11 cellular contexts compared by ENCODE assay signal in genomic region chr1:156079762-156080597, GRCh38. TPM values are rescaled to one million over a fixed set of nuclear protein-coding genes. Genes with fewer than 3 reads are reported as not detected.
DNase-seq lines count a peak whose midpoint lies in the region; ATAC-seq, FAIRE-seq and TF ChIP-seq lines count a peak whose summit lies in the region.
"Had no signal": no experiment of that assay in that cellular context is flagged by ENCODE, and none has a peak within 500 bp of the region (broad histone marks: within the 10 kb centered on the region; RNA-seq: fewer than 3 reads in every experiment).

No MANE protein-coding gene starts in this region.

- H3K4me3 Mint-ChIP-seq in Caco-2 (ENCODE audit: unreplicated experiment): peak overlapping the region; percentile 88
- no peak overlapping the region for H3K4me3 Mint-ChIP-seq in stimulated activated memory B cell treated with anti-CD40 and anti-IgM and Interleukin-4, amounts not matched to agents 10 μg/mL and 1 μg/mL and 100 μg/mL, for 72 hours

- FAIRE-seq in endothelial cell of umbilical vein (lab: Jason Lieb, UNC): no peak

- H3K4me1 Mint-ChIP-seq in Caco-2 (ENCODE audit: low read depth, unreplicated experiment): peaks cover 17% of the 10 kb centered on the region
- H3K4me1 Mint-ChIP-seq in stimulated activated memory B cell treated with anti-CD40 and anti-IgM and Interleukin-4, amounts not matched to agents 10 μg/mL and 1 μg/mL and 100 μg/mL, for 72 hours: peaks cover 24% of the 10 kb centered on the region

- peaks cover 9% of the 10 kb centered on the region; the same call in 1 of the 2 replicates for H3K4me1 ChIP-seq in Caco-2
- H3K4me1 ChIP-seq in Panc1 (ENCODE audit: control insufficient read depth, insufficient read depth, low read length): peaks cover 17% of the 10 kb centered on the region
- H3K4me1 ChIP-seq in endothelial cell of umbilical vein (ENCODE audit: control insufficient read depth, extremely low read depth, insufficient read depth, low read length): peaks cover 18% of the 10 kb centered on the region
- peaks cover 57% of the 10 kb centered on the region for H3K4me1 ChIP-seq in neuron (ENCODE audit: insufficient read depth, low read length)

- no peaks in the 10 kb centered on the region for H3K36me3 Mint-ChIP-seq in Caco-2 (ENCODE audit: insufficient read depth, unreplicated experiment)
- no peaks in the 10 kb centered on the region for H3K36me3 Mint-ChIP-seq in stimulated activated memory B cell treated with anti-CD40 and anti-IgM and Interleukin-4, amounts not matched to agents 10 μg/mL and 1 μg/mL and 100 μg/mL, for 72 hours
- H3K36me3 Mint-ChIP-seq: activated naive CD8-positive, alpha-beta T cell treated with anti-CD3 and anti-CD28 coated beads, Interleukin-2, amount 10 ng/mL, durations not matched to agents 7 days and 5 days had no signal

- no peaks in the 10 kb centered on the region for H3K9me3 ChIP-seq in Caco-2
- no peaks in the 10 kb centered on the region for H3K9me3 ChIP-seq in Panc1 (ENCODE audit: control insufficient read depth, insufficient read depth, low read depth, low read length)
- no peaks in the 10 kb centered on the region for H3K9me3 ChIP-seq in endothelial cell of umbilical vein (replicated peaks; ENCODE audit: control insufficient read depth, insufficient read depth, low read length)
- no peaks in the 10 kb centered on the region for H3K9me3 ChIP-seq in neuron (ENCODE audit: low read length)

- in situ Hi-C loops in Panc1 (cut with HindIII; ENCODE audit: low pct_unique_long_range_greater_than_20kb, low sequenced_read_pairs): no loop called here

- ATAC-seq in Panc1 (no peak), GM19023 (IDR thresholded peaks at IDR 0.05; ENCODE audit: unreplicated experiment) (no peak)
- no peak for ATAC-seq in stimulated activated memory B cell treated with anti-CD40 and anti-IgM and Interleukin-4, amounts not matched to agents 10 μg/mL and 1 μg/mL and 100 μg/mL, for 72 hours

- no peak for TF ChIP-seq POLR2A in endothelial cell of umbilical vein (IDR thresholded peaks at IDR 0.05; ENCODE audit: low read depth, low read length)

- H3K9ac ChIP-seq in endothelial cell of umbilical vein (replicated peaks; ENCODE audit: extremely low read depth, insufficient read depth, low read length): peak overlapping the region; percentile 70

- no peak for TF ChIP-seq CTCF in Caco-2 (IDR thresholded peaks at IDR 0.05; ENCODE audit: insufficient read depth in 1 of 2, low read depth in 1 of 2, low read length in 1 of 2, severe bottlenecking in 1 of 2, unreplicated experiment in 1 of 2)
- no peak for TF ChIP-seq CTCF in Panc1 (IDR thresholded peaks at IDR 0.05)
- no peak for TF ChIP-seq CTCF in endothelial cell of umbilical vein (IDR thresholded peaks at IDR 0.05; ENCODE audit: extremely low read depth in 1 of 2, insufficient read depth in 1 of 2, low read depth in 1 of 2, low read length in 2 of 2)

- no peak overlapping the region for H3K27ac ChIP-seq in Panc1 (ENCODE audit: low read length)
- no peak overlapping the region for H3K27ac ChIP-seq in endothelial cell of umbilical vein (ENCODE audit: insufficient read depth, low read depth, low read length)

- no peak overlapping the region for H3K27ac Mint-ChIP-seq in Caco-2 (ENCODE audit: unreplicated experiment)
- H3K27ac Mint-ChIP-seq in stimulated activated memory B cell treated with anti-CD40 and anti-IgM and Interleukin-4, amounts not matched to agents 10 μg/mL and 1 μg/mL and 100 μg/mL, for 72 hours: no peak overlapping the region
- H3K27ac Mint-ChIP-seq: activated naive CD8-positive, alpha-beta T cell treated with anti-CD3 and anti-CD28 coated beads, Interleukin-2, amount 10 ng/mL, durations not matched to agents 7 days and 5 days had no signal

- POLR2A ChIA-PET in Caco-2 (lab: Charles Lee) (no interaction called here), Panc1 (lab: Charles Lee) (no interaction called here), endothelial cell of umbilical vein (lab: Charles Lee) (no interaction called here)

- CTCF ChIA-PET in Caco-2 (lab: Charles Lee): no interaction called here
- CTCF ChIA-PET in Panc1 (lab: Charles Lee): no interaction called here
- CTCF ChIA-PET in endothelial cell of umbilical vein (lab: Charles Lee): interaction anchor here (1.0 to 2.5 kb wide), 2 partner anchors 14 to 17 kb away, joined by 3 to 9 read pairs; no protein-coding TSS in a partner anchor

- intact Hi-C loops in Caco-2 (cut with micrococcal nuclease; ENCODE audit: unreplicated experiment): no loop called here
- intact Hi-C loops in Panc1 (cut with micrococcal nuclease; ENCODE audit: unreplicated experiment): no loop called here
- intact Hi-C loops in endothelial cell of umbilical vein (cut with micrococcal nuclease): loop anchor here (10.0 kb wide), 1 partner anchor 255 kb away; the partner anchor contains the start of genes CCT3 and TSACC

- no peaks in the 10 kb centered on the region for H3K27me3 Mint-ChIP-seq in Caco-2 (ENCODE audit: insufficient read depth, unreplicated experiment)
- peaks cover 17% of the 10 kb centered on the region for H3K27me3 Mint-ChIP-seq in stimulated activated memory B cell treated with anti-CD40 and anti-IgM and Interleukin-4, amounts not matched to agents 10 μg/mL and 1 μg/mL and 100 μg/mL, for 72 hours

- dilution Hi-C loops in endothelial cell of umbilical vein (cut with MboI; ENCODE audit: extremely low pct_ligation_motif_present, low sequenced_read_pairs): no loop called here

- H3K4me3 ChIP-seq in Caco-2 (ENCODE audit: low read depth, low read length): peak overlapping the region; percentile 83
- peak overlapping the region; percentile 66 to 74 for H3K4me3 ChIP-seq in Panc1 (ENCODE audit: low read depth in 2 of 2, low read length in 2 of 2)
- H3K4me3 ChIP-seq in endothelial cell of umbilical vein (replicated peaks in 1 of 3; ENCODE audit: insufficient read depth in 1 of 3, low read depth in 1 of 3, low read length in 3 of 3): peak overlapping the region; percentile 88 to 97 (median 91)
- H3K4me3 ChIP-seq in neuron (ENCODE audit: low read length): peak overlapping the region; percentile 98

- BruUV-seq in Caco-2 (replicated peaks; lab: Mats Ljungman, UMichigan) (no TSS peak), Panc1 (replicated peaks; lab: Mats Ljungman, UMichigan) (no TSS peak), endothelial cell of umbilical vein (replicated peaks; lab: Mats Ljungman, UMichigan) (no TSS peak)

- H2AFZ ChIP-seq in endothelial cell of umbilical vein (ENCODE audit: low read depth, low read length): no peak overlapping the region
- no peak overlapping the region for H2AFZ ChIP-seq in neuron (ENCODE audit: low read depth, low read length)

- no peaks in the 10 kb centered on the region; the same call in 1 of the 2 replicates for H3K36me3 ChIP-seq in Caco-2 (ENCODE audit: control insufficient read depth, insufficient read depth, low read length)
- no peaks in the 10 kb centered on the region; the same call in 1 of the 2 replicates for H3K36me3 ChIP-seq in Panc1 (ENCODE audit: control insufficient read depth, insufficient read depth, low read length)
- H3K36me3 ChIP-seq in endothelial cell of umbilical vein (ENCODE audit: control insufficient read depth in 2 of 2, extremely low read depth in 1 of 2, insufficient read depth in 2 of 2, low read length in 2 of 2): peaks cover 8 to 27% of the 10 kb centered on the region in 2 experiments
- peaks cover 47% of the 10 kb centered on the region for H3K36me3 ChIP-seq in neuron (ENCODE audit: insufficient read depth, low read length)

- peaks cover 46% of the 10 kb centered on the region for H3K79me2 ChIP-seq in endothelial cell of umbilical vein (ENCODE audit: control insufficient read depth, insufficient read depth, low read length)

- no peaks in the 10 kb centered on the region for H4K20me1 ChIP-seq in endothelial cell of umbilical vein (replicated peaks; ENCODE audit: control insufficient read depth, extremely low read depth, insufficient read depth, low read length)

- no peaks in the 10 kb centered on the region for H3K9me1 ChIP-seq in endothelial cell of umbilical vein (replicated peaks; ENCODE audit: control insufficient read depth, extremely low read depth, insufficient read depth, low read length)

- H3K4me2 ChIP-seq in endothelial cell of umbilical vein (ENCODE audit: insufficient read depth, low read length): peak overlapping the region; percentile 76

- H3K27me3 ChIP-seq in Caco-2 (replicated peaks; ENCODE audit: control insufficient read depth, insufficient read depth, low read length): no peaks in the 10 kb centered on the region
- no peaks in the 10 kb centered on the region for H3K27me3 ChIP-seq in Panc1 (ENCODE audit: control insufficient read depth, insufficient read depth, low read length)
- H3K27me3 ChIP-seq in endothelial cell of umbilical vein (ENCODE audit: control insufficient read depth in 2 of 2, insufficient read depth in 2 of 2, low read length in 2 of 2): no peaks in the 10 kb centered on the region
- H3K27me3 ChIP-seq in neuron (ENCODE audit: insufficient read depth, low read length): no peaks in the 10 kb centered on the region

- no peaks in the 10 kb centered on the region for H3K9me3 Mint-ChIP-seq in Caco-2 (ENCODE audit: unreplicated experiment)
- H3K9me3 Mint-ChIP-seq in stimulated activated memory B cell treated with anti-CD40 and anti-IgM and Interleukin-4, amounts not matched to agents 10 μg/mL and 1 μg/mL and 100 μg/mL, for 72 hours: no peaks in the 10 kb centered on the region
- H3K9me3 Mint-ChIP-seq: activated naive CD8-positive, alpha-beta T cell treated with anti-CD3 and anti-CD28 coated beads, Interleukin-2, amount 10 ng/mL, durations not matched to agents 7 days and 5 days had no signal

- DNase-seq in Caco-2 (no peak), Panc1 (ENCODE audit: low read depth, low spot score) (no peak), endothelial cell of umbilical vein (ENCODE audit: low read depth, low spot score) (no peak), NCI-H226 (no peak)
- no peak for DNase-seq in stimulated activated CD4-positive, alpha-beta T cell treated with anti-CD3 and anti-CD28 coated beads, Interleukin-4, amount 100 ng/mL, for 24 hours
- DNase-seq: activated naive CD8-positive, alpha-beta T cell treated with anti-CD3 and anti-CD28 coated beads, Interleukin-2, amount 10 ng/mL, durations not matched to agents 7 days and 5 days; effector CD4-positive, alpha-beta T cell; NCI-H2171 treated with DMSO at 0.1 percent for 48 hours had no signal

RNA-seq across cellular contexts. Expression of gene MEX3A, which starts 2.3 kb away (rescaled TPM):
- 8.9 and 12.2 TPM in 2 replicates for total RNA-seq in Caco-2 (2022)
- 15.8 TPM for total RNA-seq in Panc1 (2021; ENCODE audit: unreplicated experiment)
- 33.1 TPM for polyA plus RNA-seq in Panc1 (2012; ENCODE audit: insufficient read length)
- 23.6 and 26.6 TPM in 2 replicates for total RNA-seq in endothelial cell of umbilical vein
- 20.2 and 22.0 TPM in 2 replicates for polyA plus RNA-seq in endothelial cell of umbilical vein
- 14.0 and 16.6 TPM in 2 replicates for polyA plus RNA-seq in endothelial cell of umbilical vein (2011; cell fraction: cytosol; rRNA removed)
- 17.9 and 22.9 TPM in 2 replicates for polyA plus RNA-seq in endothelial cell of umbilical vein (2011; cell fraction: nucleus; rRNA removed)
- polyA plus RNA-seq in endothelial cell of umbilical vein (2012): 14.7 and 16.6 TPM in 2 replicates
- polyA minus RNA-seq in endothelial cell of umbilical vein: 26.8 and 30.9 TPM in 2 replicates
- 3.7 TPM for polyA minus RNA-seq in endothelial cell of umbilical vein (2011; cell fraction: cytosol; rRNA and poly(A)+ RNA removed)
- 10.9 and 12.6 TPM in 2 replicates for polyA minus RNA-seq in endothelial cell of umbilical vein (2011; cell fraction: nucleus; rRNA and poly(A)+ RNA removed)

RNA-seq across cellular contexts. Expression of gene RAB25, which starts 19.0 kb away (rescaled TPM):
- total RNA-seq in Caco-2 (2022): 138 and 141 TPM in 2 replicates
- not detected for total RNA-seq in Panc1 (2021; ENCODE audit: unreplicated experiment)
- polyA plus RNA-seq in Panc1 (2012; ENCODE audit: insufficient read length): not detected
- total RNA-seq in endothelial cell of umbilical vein: not detected in 2 replicates
- not detected in 2 replicates for polyA plus RNA-seq in endothelial cell of umbilical vein
- not detected in 2 replicates for polyA plus RNA-seq in endothelial cell of umbilical vein (2011; cell fraction: cytosol; rRNA removed)
- not detected in 2 replicates for polyA plus RNA-seq in endothelial cell of umbilical vein (2011; cell fraction: nucleus; rRNA removed)
- not detected in 2 replicates for polyA plus RNA-seq in endothelial cell of umbilical vein (2012)
- 0.53 TPM in 1 of 2 replicates, not detected in the other for polyA minus RNA-seq in endothelial cell of umbilical vein
- polyA minus RNA-seq in endothelial cell of umbilical vein (2011; cell fraction: cytosol; rRNA and poly(A)+ RNA removed): not detected
- polyA minus RNA-seq in endothelial cell of umbilical vein (2011; cell fraction: nucleus; rRNA and poly(A)+ RNA removed): not detected in 2 replicates

RNA-seq across cellular contexts. Expression of gene LAMTOR2, which starts 25.4 kb away (rescaled TPM):
- total RNA-seq in Caco-2 (2022) (49.4 and 49.5 TPM in 2 replicates), Panc1 (2021; ENCODE audit: unreplicated experiment) (63.4 TPM), endothelial cell of umbilical vein (77.7 and 80.3 TPM in 2 replicates)
- 111 TPM for polyA plus RNA-seq in Panc1 (2012; ENCODE audit: insufficient read length)
- 136 and 145 TPM in 2 replicates for polyA plus RNA-seq in endothelial cell of umbilical vein
- polyA plus RNA-seq in endothelial cell of umbilical vein (2011; cell fraction: cytosol; rRNA removed): 127 and 134 TPM in 2 replicates
- polyA plus RNA-seq in endothelial cell of umbilical vein (2011; cell fraction: nucleus; rRNA removed): 26.3 and 33.6 TPM in 2 replicates
- polyA plus RNA-seq in endothelial cell of umbilical vein (2012): 80.8 and 89.4 TPM in 2 replicates
- 34.9 and 36.8 TPM in 2 replicates for polyA minus RNA-seq in endothelial cell of umbilical vein
- 31.1 TPM for polyA minus RNA-seq in endothelial cell of umbilical vein (2011; cell fraction: cytosol; rRNA and poly(A)+ RNA removed)
- 5.2 and 7.0 TPM in 2 replicates for polyA minus RNA-seq in endothelial cell of umbilical vein (2011; cell fraction: nucleus; rRNA and poly(A)+ RNA removed)

RNA-seq across cellular contexts. Expression of gene UBQLN4, which starts 26.4 kb away (rescaled TPM):
- total RNA-seq in Caco-2 (2022): 60.9 and 65.5 TPM in 2 replicates
- total RNA-seq in Panc1 (2021; ENCODE audit: unreplicated experiment): 60.0 TPM
- 54.4 TPM for polyA plus RNA-seq in Panc1 (2012; ENCODE audit: insufficient read length)
- 48.1 and 50.8 TPM in 2 replicates for total RNA-seq in endothelial cell of umbilical vein
- polyA plus RNA-seq in endothelial cell of umbilical vein: 50.5 and 53.6 TPM in 2 replicates
- 35.4 and 37.2 TPM in 2 replicates for polyA plus RNA-seq in endothelial cell of umbilical vein (2011; cell fraction: cytosol; rRNA removed)
- 69.3 and 71.6 TPM in 2 replicates for polyA plus RNA-seq in endothelial cell of umbilical vein (2011; cell fraction: nucleus; rRNA removed)
- polyA plus RNA-seq in endothelial cell of umbilical vein (2012): 33.9 and 41.1 TPM in 2 replicates
- polyA minus RNA-seq in endothelial cell of umbilical vein: 56.5 and 63.4 TPM in 2 replicates
- 33.5 TPM for polyA minus RNA-seq in endothelial cell of umbilical vein (2011; cell fraction: cytosol; rRNA and poly(A)+ RNA removed)
- 22.3 and 29.8 TPM in 2 replicates for polyA minus RNA-seq in endothelial cell of umbilical vein (2011; cell fraction: nucleus; rRNA and poly(A)+ RNA removed)

RNA-seq across cellular contexts. Expression of gene LMNA, which starts 34.5 kb away (rescaled TPM):
- total RNA-seq in Caco-2 (2022): 112 and 113 TPM in 2 replicates
- total RNA-seq in Panc1 (2021; ENCODE audit: unreplicated experiment): 691 TPM
- polyA plus RNA-seq in Panc1 (2012; ENCODE audit: insufficient read length): 726 TPM
- 715 and 742 TPM in 2 replicates for total RNA-seq in endothelial cell of umbilical vein
- polyA plus RNA-seq in endothelial cell of umbilical vein: 371 and 461 TPM in 2 replicates
- polyA plus RNA-seq in endothelial cell of umbilical vein (2011; cell fraction: cytosol; rRNA removed): 321 and 340 TPM in 2 replicates
- polyA plus RNA-seq in endothelial cell of umbilical vein (2011; cell fraction: nucleus; rRNA removed): 623 and 650 TPM in 2 replicates
- polyA plus RNA-seq in endothelial cell of umbilical vein (2012): 280 and 286 TPM in 2 replicates
- polyA minus RNA-seq in endothelial cell of umbilical vein: 205 and 294 TPM in 2 replicates
- polyA minus RNA-seq in endothelial cell of umbilical vein (2011; cell fraction: cytosol; rRNA and poly(A)+ RNA removed): 389 TPM
- 132 and 240 TPM in 2 replicates for polyA minus RNA-seq in endothelial cell of umbilical vein (2011; cell fraction: nucleus; rRNA and poly(A)+ RNA removed)

Comparison
In these comparisons a context has a peak if more than half of its experiments do, and no peak if none do; other contexts are left out.
1. RNA of gene RAB25, which starts 19.0 kb away (total RNA-seq): 138 to 141 TPM in Caco-2; not detected in endothelial cell of umbilical vein and not detected in Panc1 (single experiment); every median in the first group is over 100 times any median in the second.
2. Peak in every context shown above with its lines, with median percentiles within 50 percentile points of each other: H3K4me3 ChIP-seq.